In genomic region chr17:16363749-16364536, GRCh38 we compare ENCODE assay signal across 9 cellular contexts. TPM values are rescaled to one million over a fixed set of nuclear protein-coding genes. Genes with fewer than 3 reads are reported as not detected.
A peak's percentile ranks its signal among the peaks of the same experiment; 100 is the strongest.
DNase-seq lines count a peak whose midpoint lies in the region; ATAC-seq and TF ChIP-seq lines count a peak whose summit lies in the region.
"Had no signal": no experiment of that assay in that cellular context is flagged by ENCODE, and none has a peak within 500 bp of the region (broad histone marks: within the 10 kb centered on the region; RNA-seq: fewer than 3 reads in every experiment).

No MANE protein-coding gene starts in this region.

- no peaks in the 10 kb centered on the region for H3K9me3 Mint-ChIP-seq in endothelial cell (ENCODE audit: unreplicated experiment)
- no peaks in the 10 kb centered on the region for H3K9me3 Mint-ChIP-seq in stimulated activated effector memory CD8-positive, alpha-beta T cell treated with anti-CD3 and anti-CD28 coated beads, Interleukin-12 subunit alpha, Interleukin-12 subunit beta, amount 100 ng/mL, for 72 hours
- H3K9me3 Mint-ChIP-seq: stimulated activated naive CD8-positive, alpha-beta T cell treated with anti-CD3 and anti-CD28 coated beads, Interleukin-15, Interleukin-2, amounts not matched to agents 100 ng/mL and 50 ng/mL, for 24 hours had no signal

- no peaks in the 10 kb centered on the region for H3K36me3 Mint-ChIP-seq in endothelial cell (ENCODE audit: low read depth, unreplicated experiment)
- no peaks in the 10 kb centered on the region for H3K36me3 Mint-ChIP-seq in stimulated activated effector memory CD8-positive, alpha-beta T cell treated with anti-CD3 and anti-CD28 coated beads, Interleukin-12 subunit alpha, Interleukin-12 subunit beta, amount 100 ng/mL, for 72 hours

- no peaks in the 10 kb centered on the region for H3K4me1 Mint-ChIP-seq in endothelial cell (ENCODE audit: unreplicated experiment)
- no peaks in the 10 kb centered on the region for H3K4me1 Mint-ChIP-seq in stimulated activated effector memory CD8-positive, alpha-beta T cell treated with anti-CD3 and anti-CD28 coated beads, Interleukin-12 subunit alpha, Interleukin-12 subunit beta, amount 100 ng/mL, for 72 hours

- H3K9me3 ChIP-seq in mucosa of stomach (ENCODE audit: control insufficient read depth, low read length) = no peaks in the 10 kb centered on the region

- H3K4me3 Mint-ChIP-seq in endothelial cell (ENCODE audit: unreplicated experiment) = no peak overlapping the region
- H3K4me3 Mint-ChIP-seq in stimulated activated effector memory CD8-positive, alpha-beta T cell treated with anti-CD3 and anti-CD28 coated beads, Interleukin-12 subunit alpha, Interleukin-12 subunit beta, amount 100 ng/mL, for 72 hours = no peak overlapping the region
- H3K4me3 Mint-ChIP-seq: stimulated activated naive CD8-positive, alpha-beta T cell treated with anti-CD3 and anti-CD28 coated beads, Interleukin-15, Interleukin-2, amounts not matched to agents 100 ng/mL and 50 ng/mL, for 24 hours had no signal

- H3K27me3 Mint-ChIP-seq in endothelial cell (ENCODE audit: unreplicated experiment) = no peaks in the 10 kb centered on the region
- H3K27me3 Mint-ChIP-seq: stimulated activated naive CD8-positive, alpha-beta T cell treated with anti-CD3 and anti-CD28 coated beads, Interleukin-15, Interleukin-2, amounts not matched to agents 100 ng/mL and 50 ng/mL, for 24 hours had no signal

- DNase-seq in NCI-H524 (lab: John Stamatoyannopoulos, UW) (peak; percentile 75 to 81), NCI-H524 treated with DMSO at 0.1 percent for 48 hours (lab: John Stamatoyannopoulos, UW) (no peak), NOMO-1 treated with DMSO at 0.1 percent for 48 hours (lab: John Stamatoyannopoulos, UW; ENCODE audit: unreplicated experiment) (peak; percentile 76), endothelial cell (ENCODE audit: low spot score) (peak; percentile 77)
- peak; percentile 88 for DNase-seq in activated CD8-positive, alpha-beta memory T cell treated with anti-CD3 and anti-CD28 coated beads for 24 hours
- peak; percentile 63 to 86 for DNase-seq in stimulated activated effector memory CD8-positive, alpha-beta T cell treated with anti-CD3 and anti-CD28 coated beads, Interleukin-12 subunit alpha, Interleukin-12 subunit beta, amount 100 ng/mL, for 72 hours (ENCODE audit: low spot score in 2 of 2)

- peak; percentile 89 for TF ChIP-seq CTCF in endothelial cell (IDR thresholded peaks at IDR 0.05; ENCODE audit: unreplicated experiment)

- H3K4me3 ChIP-seq in mucosa of stomach (ENCODE audit: low read length) = no peak overlapping the region

- H3K27me3 ChIP-seq in mucosa of stomach (ENCODE audit: control insufficient read depth, insufficient read depth, low read length) = no peaks in the 10 kb centered on the region

- peak; percentile 60 for ATAC-seq in HG03442 (IDR thresholded peaks at IDR 0.05; ENCODE audit: unreplicated experiment)
- peak; percentile 90 for ATAC-seq in stimulated activated effector memory CD8-positive, alpha-beta T cell treated with anti-CD3 and anti-CD28 coated beads, Interleukin-12 subunit alpha, Interleukin-12 subunit beta, amount 100 ng/mL, for 72 hours

- no peaks in the 10 kb centered on the region for H3K36me3 ChIP-seq in mucosa of stomach (ENCODE audit: control insufficient read depth, insufficient read depth, low read length)

- no peak overlapping the region for H3K27ac Mint-ChIP-seq in endothelial cell (ENCODE audit: unreplicated experiment)
- no peak overlapping the region for H3K27ac Mint-ChIP-seq in stimulated activated effector memory CD8-positive, alpha-beta T cell treated with anti-CD3 and anti-CD28 coated beads, Interleukin-12 subunit alpha, Interleukin-12 subunit beta, amount 100 ng/mL, for 72 hours
- H3K27ac Mint-ChIP-seq: stimulated activated naive CD8-positive, alpha-beta T cell treated with anti-CD3 and anti-CD28 coated beads, Interleukin-15, Interleukin-2, amounts not matched to agents 100 ng/mL and 50 ng/mL, for 24 hours had no signal

- H3K4me1 ChIP-seq in mucosa of stomach (ENCODE audit: control insufficient read depth, insufficient read depth, low read length) = peaks cover 11% of the 10 kb centered on the region

- H3K9ac ChIP-seq in mucosa of stomach (ENCODE audit: low read length) = peak overlapping the region; percentile 11

RNA-seq across cellular contexts. Expression of gene CENPV, which starts 10.7 kb away (rescaled TPM):
- total RNA-seq in endothelial cell (ENCODE audit: unreplicated experiment) = 11.4 TPM

RNA-seq across cellular contexts. Expression of gene UBB, which starts 16.9 kb away (rescaled TPM):
- 2,050 TPM for total RNA-seq in endothelial cell (ENCODE audit: unreplicated experiment)

RNA-seq across cellular contexts. Expression of gene TRPV2, which starts 51.4 kb away (rescaled TPM):
- 4.8 TPM for total RNA-seq in endothelial cell (ENCODE audit: unreplicated experiment)
